In the genomic region with DNA sequence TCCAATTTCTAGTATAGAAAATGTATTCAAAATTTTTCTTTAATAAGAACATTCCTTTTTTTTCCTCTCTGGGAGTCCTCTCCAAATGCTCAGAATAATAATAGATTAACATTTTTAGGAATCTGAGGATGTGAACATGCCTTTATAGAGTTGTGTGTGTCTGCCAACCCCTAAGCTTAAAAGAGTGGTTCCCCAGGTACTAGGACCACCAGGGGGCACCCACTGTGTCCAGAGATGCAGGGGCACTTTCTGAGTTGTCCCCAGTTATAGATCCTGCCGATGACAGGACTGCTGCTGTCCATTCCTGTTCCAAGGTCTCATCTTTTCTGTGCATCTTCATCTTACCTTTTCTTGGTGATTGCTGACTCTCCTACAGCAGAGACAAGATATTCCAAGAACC, we compare ENCODE assay signal across 17 cellular contexts. TPM values are rescaled to one million over a fixed set of nuclear protein-coding genes. Genes with fewer than 3 reads are reported as not detected.
DNase-seq lines count a peak whose midpoint lies in the region; ATAC-seq, FAIRE-seq and TF ChIP-seq lines count a peak whose summit lies in the region.
"Had no signal": no experiment of that assay in that cellular context is flagged by ENCODE, and none has a peak within 500 bp of the region (broad histone marks: within the 10 kb centered on the region; RNA-seq: fewer than 3 reads in every experiment).

No MANE protein-coding gene starts in this region.

- no peak for FAIRE-seq in A549 (lab: Jason Lieb, UNC)
- FAIRE-seq: bronchial epithelial cell, G401.6 had no signal

- WGBS in A549 (ENCODE audit: missing lambda C conversion rate): 82% methylated on average over 1 of the region's 1 CpG
- WGBS in ovary, 3 donors: 88 to 92% (median 88%) methylated on average over 1 of the region's 1 CpG

- intact Hi-C loops in PC-3 (cut with micrococcal nuclease): no loop called here
- intact Hi-C loops in ovary (cut with DNase I): no loop called here

- H3K27ac ChIP-seq in A549 (peak overlapping the region; percentile 96 to 97), PC-3 (ENCODE audit: low read length) (0 out of 2 replicates have a peak overlapping the region, but pooled peaks have one; percentile 10), epithelial cell of prostate (peak overlapping the region; percentile 100), ovary (no peak overlapping the region)

- peaks cover 10% of the 10 kb centered on the region for H3K79me2 ChIP-seq in PC-3 (ENCODE audit: low read length)

- H3K9me3 ChIP-seq in A549 (peaks cover 3% of the 10 kb centered on the region; the same call in 1 of the 3 replicates), PC-3 (ENCODE audit: low read length) (no peaks in the 10 kb centered on the region), ovary (no peaks in the 10 kb centered on the region)
- H3K9me3 ChIP-seq: mucosa of descending colon had no signal

- no peaks in the 10 kb centered on the region for H4K20me1 ChIP-seq in PC-3 (ENCODE audit: low read length)

- H3F3A ChIP-seq in PC-3 (ENCODE audit: low read length, unreplicated experiment): peaks cover 16% of the 10 kb centered on the region

- H3K4me3 ChIP-seq in A549 (no peak overlapping the region), PC-3 (ENCODE audit: low read length) (no peak overlapping the region), ovary (no peak overlapping the region)
- H3K4me3 ChIP-seq: mucosa of descending colon had no signal

- no peak overlapping the region for H3K27ac Mint-ChIP-seq in activated T-cell treated with anti-CD3 and anti-CD28 coated beads, Interleukin-2, amount 50 U/mL, for 24 hours
- H3K27ac Mint-ChIP-seq in nephron progenitor cell: no peak overlapping the region
- H3K27ac Mint-ChIP-seq: activated T-helper 1 cell treated with anti-CD3 and anti-CD28 coated beads, Interleukin-12 subunit alpha, Interleukin-12 subunit beta, Interleukin-2, Interleukin-4 antibody, amounts not matched to agents 30 ng/mL and 10 ng/mL and 1 ng/mL, durations not matched to agents 14 hours and 24 hours and 36 hours; CD14-positive monocyte had no signal

- POLR2A ChIA-PET in A549 (lab: Yijun Ruan, JAX) (no interaction called here), PC-3 (lab: Charles Lee; ENCODE audit: unreplicated experiment) (no interaction called here)

- no peaks in the 10 kb centered on the region for H3K27me3 Mint-ChIP-seq in activated T-cell treated with anti-CD3 and anti-CD28 coated beads, Interleukin-2, amount 50 U/mL, for 24 hours
- H3K27me3 Mint-ChIP-seq in nephron progenitor cell (ENCODE audit: low read depth, poor library complexity): peaks cover 8% of the 10 kb centered on the region

- no peak overlapping the region for H2AFZ ChIP-seq in PC-3 (ENCODE audit: low read length)

- H3K4me1 ChIP-seq in A549 (peaks cover 57% of the 10 kb centered on the region), PC-3 (ENCODE audit: insufficient read depth, low read length) (peaks cover 48% of the 10 kb centered on the region), ovary (ENCODE audit: insufficient read depth) (peaks cover 8% of the 10 kb centered on the region)

- CTCF ChIA-PET in A549 (lab: Yijun Ruan, JAX) (interaction anchor here (0.9 to 1.4 kb wide), 5 partner anchors 18 to 198 kb away, joined by 3 read pairs; no protein-coding TSS in a partner anchor), PC-3 (lab: Charles Lee) (no interaction called here)

- no peaks in the 10 kb centered on the region for H3K36me3 ChIP-seq in PC-3 (ENCODE audit: low read depth, low read length)
- no peaks in the 10 kb centered on the region for H3K36me3 ChIP-seq in ovary

- H3K4me2 ChIP-seq in A549 (no peak overlapping the region), PC-3 (ENCODE audit: low read length) (no peak overlapping the region)

- TF ChIP-seq POLR2A in A549 (IDR thresholded peaks at IDR 0.05; ENCODE audit: low read length) (no peak), ovary (IDR thresholded peaks at IDR 0.05) (no peak)

- TF ChIP-seq CTCF in A549 (IDR thresholded peaks at IDR 0.05) (0 out of 3 replicates have a peak, but pooled peaks have one; percentile 10), GM10266 (IDR thresholded peaks at IDR 0.05; ENCODE audit: control insufficient read depth, insufficient read depth, low read depth, missing control alignments) (peak; percentile 23), PC-3 (conservative IDR thresholded peaks at IDR 0.05; ENCODE audit: low read depth, low read length) (peak; percentile 41; the same call in 1 of the 2 replicates), nephron progenitor cell (IDR thresholded peaks at IDR 0.05) (no peak), ovary (IDR thresholded peaks at IDR 0.05) (no peak)

- no peaks in the 10 kb centered on the region for H3K9me2 ChIP-seq in PC-3 (replicated peaks; ENCODE audit: low read length)

- no peak for TF ChIP-seq RAD21 in A549 (conservative IDR thresholded peaks at IDR 0.05 in 1 of 2, IDR thresholded peaks at IDR 0.05 in 1 of 2)

- DNase-seq in A549 (ENCODE audit: low read depth in 1 of 2, low spot score in 1 of 2) (no peak), GM10266 (ENCODE audit: extremely low spot score) (no peak), PC-3 (no peak), epithelial cell of prostate (ENCODE audit: low read depth, low spot score) (no peak), nephron progenitor cell (no peak), ovary (no peak)
- DNase-seq in activated T-cell treated with anti-CD3 and anti-CD28 coated beads, Interleukin-2, amount 50 U/mL, for 24 hours: no peak
- DNase-seq: activated CD4-positive, CD25-positive, alpha-beta regulatory T cell; mucosa of descending colon; NCI-H345; SHP77 had no signal

- no TSS peak for BruUV-seq in PC-3 (replicated peaks; lab: Mats Ljungman, UMichigan)

- H3K36me3 Mint-ChIP-seq in activated T-cell treated with anti-CD3 and anti-CD28 coated beads, Interleukin-2, amount 50 U/mL, for 24 hours (ENCODE audit: low read depth): no peaks in the 10 kb centered on the region
- H3K36me3 Mint-ChIP-seq in nephron progenitor cell (ENCODE audit: low read depth): no peaks in the 10 kb centered on the region
- H3K36me3 Mint-ChIP-seq: CD14-positive monocyte had no signal

- H3K9me3 Mint-ChIP-seq in activated T-cell treated with anti-CD3 and anti-CD28 coated beads, Interleukin-2, amount 50 U/mL, for 24 hours: no peaks in the 10 kb centered on the region
- H3K9me3 Mint-ChIP-seq in nephron progenitor cell: peaks cover 3% of the 10 kb centered on the region
- H3K9me3 Mint-ChIP-seq: activated T-helper 1 cell treated with anti-CD3 and anti-CD28 coated beads, Interleukin-12 subunit alpha, Interleukin-12 subunit beta, Interleukin-2, Interleukin-4 antibody, amounts not matched to agents 30 ng/mL and 10 ng/mL and 1 ng/mL, durations not matched to agents 14 hours and 24 hours and 36 hours had no signal

- ATAC-seq in A549 (no peak), PC-3 (no peak), GM18867 (IDR thresholded peaks at IDR 0.05; ENCODE audit: unreplicated experiment) (no peak)
- ATAC-seq: esophagus mucosa, mucosa of descending colon had no signal

- peaks cover 39% of the 10 kb centered on the region for H3K4me1 Mint-ChIP-seq in activated T-cell treated with anti-CD3 and anti-CD28 coated beads, Interleukin-2, amount 50 U/mL, for 24 hours (ENCODE audit: low read depth)
- H3K4me1 Mint-ChIP-seq in nephron progenitor cell: peaks cover 13% of the 10 kb centered on the region

- no peak overlapping the region for H3K4me3 Mint-ChIP-seq in activated T-cell treated with anti-CD3 and anti-CD28 coated beads, Interleukin-2, amount 50 U/mL, for 24 hours
- no peak overlapping the region for H3K4me3 Mint-ChIP-seq in nephron progenitor cell
- H3K4me3 Mint-ChIP-seq: activated T-helper 1 cell treated with anti-CD3 and anti-CD28 coated beads, Interleukin-12 subunit alpha, Interleukin-12 subunit beta, Interleukin-2, Interleukin-4 antibody, amounts not matched to agents 30 ng/mL and 10 ng/mL and 1 ng/mL, durations not matched to agents 14 hours and 24 hours and 36 hours; CD14-positive monocyte had no signal

- H3K9ac ChIP-seq in PC-3 (ENCODE audit: low read length): no peak overlapping the region

- TF ChIP-seq EP300 in A549 (IDR thresholded peaks at IDR 0.05): no peak
- no peak for TF ChIP-seq EP300 in ovary (IDR thresholded peaks at IDR 0.05)

- H3K27me3 ChIP-seq in PC-3 (ENCODE audit: low read length): no peaks in the 10 kb centered on the region
- no peaks in the 10 kb centered on the region for H3K27me3 ChIP-seq in ovary

TF ChIP-seq in A549, 52 proteins besides CTCF, POLR2A, EP300 and RAD21:
- TF ChIP-seq FOXS1 (CRISPR knock-in tag; IDR thresholded peaks at IDR 0.05): no peak

RNA-seq across cellular contexts. Expression of gene MICAL2, which starts 27.0 kb away (rescaled TPM):
- 42.1 and 52.4 TPM in 2 replicates for polyA plus RNA-seq in A549 (2011; rRNA removed)
- polyA plus RNA-seq in A549 (2012; cell fraction: cytosol; rRNA removed): 19.3 and 22.9 TPM in 2 replicates
- 25.5 and 31.9 TPM in 2 replicates for polyA plus RNA-seq in A549 (2012; cell fraction: nucleus; rRNA removed)
- 39.8 to 43.6 TPM (median 43.5 TPM) in 3 replicates for polyA plus RNA-seq in A549 (2017; fragmentation: RNase III; extraction: RNeasy Plus Mini Kit Qiagen cat#74134 plus additional on column Dnase treatment)
- 104 and 112 TPM in 2 replicates for polyA minus RNA-seq in A549 (2011; rRNA and poly(A)+ RNA removed)
- total RNA-seq in PC-3 (2014; rRNA removed): 50.1 and 62.9 TPM in 2 replicates
- 10 to 100 TPM; 11.0 to 68.5 (median 32.5) TPM for total RNA-seq in ovary
- polyA plus RNA-seq in ovary: 10 to 100 TPM; 10.7 to 73.6 TPM

Comparison
In these comparisons a context has a peak if more than half of its experiments do, and no peak if none do; other contexts are left out.
1. H3K27ac ChIP-seq: peak in A549 (2 of 2), PC-3 (single experiment) and epithelial cell of prostate (single experiment); none in ovary (0 of 2).
2. CTCF ChIP-seq: peak in A549 (single experiment), GM10266 (single experiment) and PC-3 (single experiment); none in nephron progenitor cell (single experiment) and ovary (0 of 3).